In the genomic region with DNA sequence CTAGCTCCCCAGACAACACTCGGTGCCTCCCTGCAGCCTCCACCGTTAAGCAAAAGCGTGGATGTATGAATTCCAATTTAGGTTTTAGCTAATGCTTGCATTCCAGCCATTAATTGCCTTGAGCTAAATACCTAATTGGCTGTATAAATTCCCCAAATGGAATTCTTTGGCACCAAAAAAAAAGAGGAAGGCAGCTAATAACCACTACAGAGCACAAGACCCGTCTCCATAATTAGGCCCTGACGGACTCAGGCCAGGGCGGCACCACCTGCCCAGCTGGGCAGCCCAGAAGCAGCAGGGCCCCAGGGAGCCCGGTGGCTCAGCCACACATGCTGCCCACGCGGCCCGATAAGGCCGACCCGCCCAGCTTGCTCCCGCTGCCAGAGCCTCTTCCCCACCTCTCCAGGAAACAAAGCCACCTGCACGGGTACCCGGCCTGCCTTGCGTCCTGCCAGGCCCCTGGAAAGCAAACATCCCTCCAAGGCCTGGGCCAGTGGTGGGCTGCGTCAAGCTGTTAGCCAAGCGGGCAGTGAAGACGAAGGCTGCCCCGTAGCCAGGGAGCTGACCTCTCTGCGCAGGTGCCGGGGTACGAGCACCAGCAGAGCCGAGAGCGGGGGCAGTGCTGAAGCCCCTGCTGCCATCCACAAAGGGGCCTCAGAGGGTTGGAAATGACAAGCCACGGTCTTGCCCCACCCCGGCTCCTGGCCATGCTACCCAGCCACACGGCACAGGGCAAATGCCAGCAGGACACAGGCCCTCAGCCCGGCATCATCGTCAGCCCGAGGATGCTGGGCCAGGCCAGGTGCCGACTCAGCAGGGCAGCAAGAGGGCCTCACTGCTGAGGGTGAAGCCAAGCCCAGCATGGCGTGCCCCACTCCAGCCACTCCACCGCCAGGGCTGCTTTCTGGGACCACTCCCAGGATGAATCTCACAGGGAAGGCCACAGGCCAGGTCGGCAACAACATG, we compare ENCODE assay signal across 30 cellular contexts.
DNase-seq lines count a peak whose midpoint lies in the region; ATAC-seq and TF ChIP-seq lines count a peak whose summit lies in the region.
"Had no signal": no experiment of that assay in that cellular context is flagged by ENCODE, and none has a peak within 500 bp of the region (broad histone marks: within the 10 kb centered on the region; RNA-seq: fewer than 3 reads in every experiment).

No MANE protein-coding gene starts in this region.

- TF ChIP-seq CTCF in body of pancreas (IDR thresholded peaks at IDR 0.05) = no peak

- TF ChIP-seq POLR2A in body of pancreas (IDR thresholded peaks at IDR 0.05) = no peak

- H3K4me3 ChIP-seq in body of pancreas = no peak overlapping the region
- H3K4me3 ChIP-seq in neuronal stem cell (ENCODE audit: low read length in 2 of 2) = no peak overlapping the region
- H3K4me3 ChIP-seq: heart left ventricle, ovary, suprapubic skin, upper lobe of right lung had no signal

- ATAC-seq in body of pancreas (peak; percentile 69), GM19455 (IDR thresholded peaks at IDR 0.05; ENCODE audit: unreplicated experiment) (no peak)
- ATAC-seq: heart left ventricle; natural killer cell treated with Interleukin-12 subunit alpha and Interleukin-12 subunit beta and Interleukin-15 and Interleukin-18, amount 100 ng/mL, for 72 hours; upper lobe of right lung had no signal

- intact Hi-C loops in body of pancreas (cut with DNase I) = no loop called here

- H3K18ac ChIP-seq in neuronal stem cell (ENCODE audit: low read length) = peak overlapping the region; percentile 79

- no peak overlapping the region for H3K4ac ChIP-seq in neuronal stem cell (ENCODE audit: low read length)

- peak overlapping the region; percentile 75 for H3K14ac ChIP-seq in neuronal stem cell (ENCODE audit: low read length)

- peak overlapping the region; percentile 86 for H2BK15ac ChIP-seq in neuronal stem cell (ENCODE audit: low read length)

- H2AK5ac ChIP-seq in neuronal stem cell (ENCODE audit: low read depth, low read length) = no peak overlapping the region

- peak; percentile 46 for DNase-seq in NCI-H146 (lab: John Stamatoyannopoulos, UW)
- DNase-seq in NCI-H146 treated with DMSO at 0.1 percent for 48 hours (lab: John Stamatoyannopoulos, UW; ENCODE audit: unreplicated experiment) = no peak
- DNase-seq in G401 (ENCODE audit: low spot score) = peak; percentile 75
- DNase-seq in body of pancreas = peak; percentile 35 to 87 (median 74)
- DNase-seq in neuronal stem cell (ENCODE audit: low spot score) = no peak
- DNase-seq in AG08396 (ENCODE audit: low spot score) = no peak
- no peak for DNase-seq in NOMO-1 treated with dmso at 0.1 percent for 144 hours (lab: John Stamatoyannopoulos, UW; ENCODE audit: unreplicated experiment)
- DNase-seq: 8988T; activated CD4-positive, alpha-beta memory T cell treated with anti-CD3 and anti-CD28 coated beads, Interleukin-2, amount 10 ng/mL, durations not matched to agents 7 days and 5 days; activated CD4-positive, alpha-beta T cell treated with anti-CD3 and anti-CD28 coated beads for 1 hour; activated CD8-positive, alpha-beta memory T cell treated with anti-CD3 and anti-CD28 coated beads, Interleukin-2, amount 50 U/mL, for 4 hours; activated naive CD4-positive, alpha-beta T cell treated with Interleukin-2 at 50 U/mL for 16 hours; central memory CD4-positive, alpha-beta T cell; dermis blood vessel endothelial cell; DMS79 treated with DMSO at 0.1 percent for 48 hours; foreskin melanocyte; GF-D8; GOT3; heart left ventricle; kidney glomerular epithelial cell; NCI-H1048; NCI-H2171; ovary; Right ventricle myocardium superior; small intestine; stimulated activated naive CD4-positive, alpha-beta T cell; upper lobe of right lung had no signal

- H3K9me3 ChIP-seq in body of pancreas = no peaks in the 10 kb centered on the region
- no peaks in the 10 kb centered on the region for H3K9me3 ChIP-seq in neuronal stem cell (replicated peaks in 1 of 2; ENCODE audit: control insufficient read depth in 2 of 2, insufficient read depth in 1 of 2, low read depth in 1 of 2, low read length in 2 of 2)
- H3K9me3 ChIP-seq: heart left ventricle, ovary, suprapubic skin, upper lobe of right lung had no signal

- H3K4me1 ChIP-seq in body of pancreas (peaks cover 29% of the 10 kb centered on the region), neuronal stem cell (ENCODE audit: control insufficient read depth in 2 of 2, insufficient read depth in 1 of 2, low read depth in 1 of 2, low read length in 2 of 2) (no peaks in the 10 kb centered on the region)
- H3K4me1 ChIP-seq: heart left ventricle, suprapubic skin, upper lobe of right lung had no signal

- H4K8ac ChIP-seq in neuronal stem cell (ENCODE audit: low read depth, low read length) = no peak overlapping the region

- WGBS in body of pancreas, 2 donors = 58 to 70% methylated on average over 17 to 35 of the region's 35 CpGs
- WGBS in neuronal stem cell (ENCODE audit: extremely low coverage in 2 of 2, insufficient read length in 2 of 2, insufficient replicate concordance in 1 of 2), 2 donors = no CpG with 5 or more reads among the region's 35 CpGs

- in situ Hi-C loops in G401 (cut with HindIII; ENCODE audit: low sequenced_read_pairs) = no loop called here

- peak overlapping the region; percentile 91 for H2BK5ac ChIP-seq in neuronal stem cell (ENCODE audit: low read length)

- no peak overlapping the region for H2BK12ac ChIP-seq in neuronal stem cell (ENCODE audit: low read length)

- no peak overlapping the region for H4K91ac ChIP-seq in neuronal stem cell (ENCODE audit: low read depth, low read length, poor library complexity)

- H3K27me3 ChIP-seq in body of pancreas (no peaks in the 10 kb centered on the region), neuronal stem cell (ENCODE audit: control insufficient read depth in 3 of 3, insufficient read depth in 3 of 3, low read depth in 1 of 3, low read length in 3 of 3) (peaks cover 0 to 4% (median 0%) of the 10 kb centered on the region in 3 experiments)
- H3K27me3 ChIP-seq: ovary, upper lobe of right lung had no signal

- H3K23ac ChIP-seq in neuronal stem cell (ENCODE audit: low read depth, low read length, poor library complexity) = peak overlapping the region; percentile 17

- H3K36me3 ChIP-seq in body of pancreas (replicated peaks in 1 of 2; ENCODE audit: insufficient read depth in 1 of 2, low read depth in 2 of 2) (no peaks in the 10 kb centered on the region), neuronal stem cell (replicated peaks in 1 of 2; ENCODE audit: control insufficient read depth in 2 of 2, insufficient read depth in 2 of 2, low read length in 2 of 2) (no peaks in the 10 kb centered on the region)
- H3K36me3 ChIP-seq: heart left ventricle, ovary, suprapubic skin, upper lobe of right lung had no signal

- H3K9ac ChIP-seq in neuronal stem cell (ENCODE audit: low read depth, low read length, poor library complexity) = no peak overlapping the region

- no peak overlapping the region for H2BK120ac ChIP-seq in neuronal stem cell (ENCODE audit: low read depth, low read length)

- H3K27ac ChIP-seq in body of pancreas (peak overlapping the region in 2 of 4 donors; percentile 17 to 31), neuronal stem cell (replicated peaks; ENCODE audit: low read length) (no peak overlapping the region)
- H3K27ac ChIP-seq: heart left ventricle, ovary, suprapubic skin, upper lobe of right lung had no signal

- H3K4me2 ChIP-seq in neuronal stem cell (ENCODE audit: insufficient read depth, low read length, poor library complexity, severe bottlenecking) = no peak overlapping the region

- H2AFZ ChIP-seq in neuronal stem cell (ENCODE audit: low read length) = no peak overlapping the region

- H3K79me1 ChIP-seq in neuronal stem cell (ENCODE audit: low read depth, low read length) = no peaks in the 10 kb centered on the region

Comparison
In these comparisons a context has a peak if more than half of its experiments do, and no peak if none do; other contexts are left out.
1. DNase-seq: peak in NCI-H146 (single experiment), G401 (single experiment) and body of pancreas (4 of 4); none in NCI-H146 treated with DMSO at 0.1 percent for 48 hours (single experiment), neuronal stem cell (single experiment), AG08396 (single experiment) and NOMO-1 treated with dmso at 0.1 percent for 144 hours (single experiment).